In genomic region chr7:142611566-142612250, GRCh38 we compare ENCODE assay signal across 18 cellular contexts.
DNase-seq lines count a peak whose midpoint lies in the region; ATAC-seq and TF ChIP-seq lines count a peak whose summit lies in the region.
"Had no signal": no experiment of that assay in that cellular context is flagged by ENCODE, and none has a peak within 500 bp of the region (broad histone marks: within the 10 kb centered on the region; RNA-seq: fewer than 3 reads in every experiment).

No MANE protein-coding gene starts in this region.

- H2AFZ ChIP-seq in IMR-90 (replicated peaks; ENCODE audit: low read length, poor library complexity) (peak overlapping the region; percentile 24), PC-9 (no peak overlapping the region)

- H4K20me1 ChIP-seq in IMR-90 (ENCODE audit: insufficient read depth, low read length) (no peaks in the 10 kb centered on the region), PC-9 (ENCODE audit: insufficient read depth) (no peaks in the 10 kb centered on the region)

- no peak overlapping the region; the same call in 1 of the 2 replicates for H3K4ac ChIP-seq in IMR-90 (ENCODE audit: low read depth, low read length)

- H3K4me1 Mint-ChIP-seq in activated T-helper 2 cell treated with anti-CD3 and anti-CD28 coated beads, Interferon-gamma antibody, Interleukin-2, Interleukin-4, amounts not matched to agents 10 μg/mL and 5 μg/mL and 100 μg/mL, durations not matched to agents 14 hours and 24 hours and 36 hours (ENCODE audit: low read depth): peaks cover 22% of the 10 kb centered on the region

- H3K27me3 ChIP-seq in IMR-90 (ENCODE audit: control insufficient read depth, insufficient read depth, low read length) (no peaks in the 10 kb centered on the region), PC-9 (ENCODE audit: insufficient read depth, low read depth) (no peaks in the 10 kb centered on the region)
- H3K27me3 ChIP-seq: testis had no signal

- TF ChIP-seq CTCF in IMR-90 (conservative IDR thresholded peaks at IDR 0.05; ENCODE audit: low read depth, low read length): no peak
- TF ChIP-seq CTCF in PC-9 (conservative IDR thresholded peaks at IDR 0.05): no peak

- peak overlapping the region; percentile 55 for H3K27ac Mint-ChIP-seq in activated T-helper 2 cell treated with anti-CD3 and anti-CD28 coated beads, Interferon-gamma antibody, Interleukin-2, Interleukin-4, amounts not matched to agents 10 μg/mL and 5 μg/mL and 100 μg/mL, durations not matched to agents 14 hours and 24 hours and 36 hours

- peaks cover 7% of the 10 kb centered on the region for H3K27me3 Mint-ChIP-seq in activated T-helper 2 cell treated with anti-CD3 and anti-CD28 coated beads, Interferon-gamma antibody, Interleukin-2, Interleukin-4, amounts not matched to agents 10 μg/mL and 5 μg/mL and 100 μg/mL, durations not matched to agents 14 hours and 24 hours and 36 hours (ENCODE audit: low read depth)

- no peak for ATAC-seq in IMR-90 (ENCODE audit: low read depth)
- ATAC-seq: sciatic nerve had no signal

- H2AK5ac ChIP-seq in IMR-90 (ENCODE audit: low read depth, low read length): no peak overlapping the region

- H3K9ac ChIP-seq in IMR-90 (ENCODE audit: low read depth, low read length): no peak overlapping the region

- no peak overlapping the region for H3K18ac ChIP-seq in IMR-90 (ENCODE audit: low read depth, low read length)

- H2BK15ac ChIP-seq in IMR-90 (ENCODE audit: low read depth, low read length): no peak overlapping the region

- intact Hi-C loops in IMR-90 (cut with micrococcal nuclease) (no loop called here), PC-9 (cut with micrococcal nuclease; ENCODE audit: unreplicated experiment) (no loop called here)
- intact Hi-C loops in activated T-helper 2 cell treated with anti-CD3 and anti-CD28 coated beads, Interferon-gamma antibody, Interleukin-2, Interleukin-4, amounts not matched to agents 10 μg/mL and 5 μg/mL and 100 μg/mL, durations not matched to agents 14 hours and 24 hours and 36 hours (cut with micrococcal nuclease): loop anchor here (2.0 kb wide), 1 partner anchor 197 kb away; no protein-coding TSS in a partner anchor

- H3K9me3 ChIP-seq in IMR-90 (ENCODE audit: control insufficient read depth, insufficient read depth, low read length) (no peaks in the 10 kb centered on the region), PC-9 (ENCODE audit: insufficient read depth, low read depth) (no peaks in the 10 kb centered on the region)
- H3K9me3 ChIP-seq: esophagus squamous epithelium, testis had no signal

- H4K5ac ChIP-seq in IMR-90 (ENCODE audit: low read depth, low read length): no peak overlapping the region

- no peak overlapping the region for H3K4me2 ChIP-seq in IMR-90 (ENCODE audit: low read depth, low read length)
- H3K4me2 ChIP-seq in PC-9: no peak overlapping the region

- H3K14ac ChIP-seq in IMR-90 (replicated peaks; ENCODE audit: low read depth, low read length): no peak overlapping the region

- H3K9me1 ChIP-seq in IMR-90 (ENCODE audit: insufficient read depth, low read length): no peaks in the 10 kb centered on the region

- H2BK20ac ChIP-seq in IMR-90 (ENCODE audit: low read depth, low read length): no peak overlapping the region

- DNase-seq in NCI-H2171 treated with DMSO at 0.1 percent for 48 hours (lab: John Stamatoyannopoulos, UW): peak; percentile 8
- no peak for DNase-seq in NCI-H2171 (lab: John Stamatoyannopoulos, UW)
- DNase-seq in IMR-90: no peak
- DNase-seq in activated T-helper 2 cell treated with anti-CD3 and anti-CD28 coated beads, Interferon-gamma antibody, Interleukin-2, Interleukin-4, amounts not matched to agents 10 μg/mL and 5 μg/mL and 100 μg/mL, durations not matched to agents 14 hours and 24 hours and 36 hours (ENCODE audit: low spot score): no peak
- peak; percentile 38 for DNase-seq in kidney glomerular epithelial cell (lab: John Stamatoyannopoulos, UW)
- no peak for DNase-seq in ecto neural progenitor cell (ENCODE audit: low spot score)
- DNase-seq in SHP77 (lab: John Stamatoyannopoulos, UW): no peak
- no peak for DNase-seq in PC-9
- DNase-seq: cortex of kidney; esophagus squamous epithelium; hippocampal formation; NCI-H2029; NCI-H69; stimulated activated CD4-positive, alpha-beta T cell treated with anti-CD3 and anti-CD28 coated beads, Interleukin-2, amount 100 ng/mL, for 24 hours had no signal

- H3K79me2 ChIP-seq in PC-9 (ENCODE audit: low read depth): no peaks in the 10 kb centered on the region

- no peak overlapping the region for H2BK5ac ChIP-seq in IMR-90 (ENCODE audit: low read depth, low read length, poor library complexity, severe bottlenecking)

- H2AK9ac ChIP-seq in IMR-90 (replicated peaks; ENCODE audit: low read depth, low read length, poor library complexity): no peak overlapping the region

- H3K9me3 Mint-ChIP-seq in activated T-helper 2 cell treated with anti-CD3 and anti-CD28 coated beads, Interferon-gamma antibody, Interleukin-2, Interleukin-4, amounts not matched to agents 10 μg/mL and 5 μg/mL and 100 μg/mL, durations not matched to agents 14 hours and 24 hours and 36 hours: no peaks in the 10 kb centered on the region

- TF ChIP-seq RAD21 in IMR-90 (IDR thresholded peaks at IDR 0.05; ENCODE audit: low read length): no peak

- POLR2A ChIA-PET in IMR-90 (lab: Charles Lee; ENCODE audit: unreplicated experiment): no interaction called here
- POLR2A ChIA-PET in PC-9 (lab: Charles Lee; ENCODE audit: unreplicated experiment): no interaction called here

- no peaks in the 10 kb centered on the region for H3K9me2 ChIP-seq in PC-9 (ENCODE audit: insufficient read depth)

- H4K8ac ChIP-seq in IMR-90 (ENCODE audit: low read depth in 2 of 2, low read length in 2 of 2): no peak overlapping the region

- TF ChIP-seq POLR2A in IMR-90 (IDR thresholded peaks at IDR 0.05; ENCODE audit: low read depth, low read length): no peak

- CTCF ChIA-PET in IMR-90 (lab: Yijun Ruan, JAX) (interaction anchor here (1.0 to 1.4 kb wide), 3 partner anchors 21 to 91 kb away, joined by 3 to 5 read pairs (median 3); no protein-coding TSS in a partner anchor), PC-9 (lab: Charles Lee) (no interaction called here)

- no peak overlapping the region for H3K4me3 Mint-ChIP-seq in activated T-helper 2 cell treated with anti-CD3 and anti-CD28 coated beads, Interferon-gamma antibody, Interleukin-2, Interleukin-4, amounts not matched to agents 10 μg/mL and 5 μg/mL and 100 μg/mL, durations not matched to agents 14 hours and 24 hours and 36 hours (ENCODE audit: low read depth)

- H3K79me1 ChIP-seq in IMR-90 (ENCODE audit: low read depth in 1 of 2, low read length in 2 of 2): no peaks in the 10 kb centered on the region

- peaks cover 7% of the 10 kb centered on the region; the same call in 1 of the 2 replicates for H3F3A ChIP-seq in PC-9 (ENCODE audit: insufficient read depth, low read depth)

- H3K56ac ChIP-seq in IMR-90 (ENCODE audit: extremely low read depth, insufficient read depth, low read length): no peak overlapping the region

- BruUV-seq in IMR-90 (replicated peaks; lab: Mats Ljungman, UMichigan) (no TSS peak), PC-9 (replicated peaks; lab: Mats Ljungman, UMichigan) (no TSS peak)

- WGBS in IMR-90 (ENCODE audit: extremely low coverage in 2 of 2, insufficient read length in 1 of 2), 2 experiments: no CpG with 5 or more reads among the region's 8 CpGs

- no peak overlapping the region for H3K23ac ChIP-seq in IMR-90 (ENCODE audit: low read depth, low read length)

- H3K27ac ChIP-seq in IMR-90 (ENCODE audit: insufficient read depth, low read length) (no peak overlapping the region), PC-9 (no peak overlapping the region)
- H3K27ac ChIP-seq: 22Rv1, C4-2B, esophagus squamous epithelium had no signal

- H3K4me1 ChIP-seq in IMR-90 (ENCODE audit: control insufficient read depth, insufficient read depth, low read length) (0 out of 2 replicates have a peak, but pooled peaks cover 3% of the 10 kb centered on the region), PC-9 (replicated peaks; ENCODE audit: insufficient read depth) (peaks cover 13% of the 10 kb centered on the region)
- H3K4me1 ChIP-seq: esophagus squamous epithelium had no signal

- in situ Hi-C loops in IMR-90 (cut with MboI; ENCODE audit: low sequenced_read_pairs): no loop called here

- no peak overlapping the region for H2BK120ac ChIP-seq in IMR-90 (ENCODE audit: low read depth, low read length)

- H3K4me3 ChIP-seq in IMR-90 (ENCODE audit: insufficient read depth, low read depth, low read length): no peak overlapping the region
- no peak overlapping the region for H3K4me3 ChIP-seq in PC-9
- H3K4me3 ChIP-seq: esophagus squamous epithelium, testis had no signal

- H3K36me3 Mint-ChIP-seq in activated T-helper 2 cell treated with anti-CD3 and anti-CD28 coated beads, Interferon-gamma antibody, Interleukin-2, Interleukin-4, amounts not matched to agents 10 μg/mL and 5 μg/mL and 100 μg/mL, durations not matched to agents 14 hours and 24 hours and 36 hours (ENCODE audit: low read depth): no peaks in the 10 kb centered on the region

- H3K36me3 ChIP-seq in IMR-90 (ENCODE audit: control insufficient read depth, insufficient read depth, low read length) (no peaks in the 10 kb centered on the region), PC-9 (ENCODE audit: low read depth) (no peaks in the 10 kb centered on the region)
- H3K36me3 ChIP-seq: esophagus squamous epithelium had no signal

- dilution Hi-C loops in IMR-90 (cut with HindIII; ENCODE audit: low sequenced_read_pairs, unreplicated experiment): no loop called here

- no peak overlapping the region for H4K91ac ChIP-seq in IMR-90 (ENCODE audit: insufficient read depth, low read depth, low read length)

TF ChIP-seq in IMR-90, 13 proteins besides CTCF, POLR2A, EP300 and RAD21 (continues in another document):
- TF ChIP-seq SMC3 (IDR thresholded peaks at IDR 0.05; ENCODE audit: low read depth, low read length): no peak
- TF ChIP-seq CHD1 (IDR thresholded peaks at IDR 0.05; ENCODE audit: low read depth, low read length): no peak
- no peak for TF ChIP-seq RFX5 (IDR thresholded peaks at IDR 0.05; ENCODE audit: low read depth, low read length)
- no peak for TF ChIP-seq MAZ (IDR thresholded peaks at IDR 0.05; ENCODE audit: borderline replicate concordance, low read depth, low read length)
- TF ChIP-seq MXI1 (IDR thresholded peaks at IDR 0.05; ENCODE audit: borderline replicate concordance, low read depth, low read length): no peak
- TF ChIP-seq FOS (IDR thresholded peaks at IDR 0.05; ENCODE audit: low read depth, low read length): no peak
- no peak for TF ChIP-seq CEBPB (IDR thresholded peaks at IDR 0.05; ENCODE audit: low read depth, low read length)
- no peak for TF ChIP-seq BHLHE40 (IDR thresholded peaks at IDR 0.05; ENCODE audit: low read depth, low read length)
- no peak for TF ChIP-seq RCOR1 (IDR thresholded peaks at IDR 0.05; ENCODE audit: insufficient replicate concordance, low read length)

Comparison
In these comparisons a context has a peak if more than half of its experiments do, and no peak if none do; other contexts are left out.
1. DNase-seq: peak in NCI-H2171 treated with DMSO at 0.1 percent for 48 hours (single experiment) and kidney glomerular epithelial cell (single experiment); none in NCI-H2171 (single experiment), IMR-90 (single experiment), activated T-helper 2 cell treated with anti-CD3 and anti-CD28 coated beads, Interferon-gamma antibody, Interleukin-2, Interleukin-4, amounts not matched to agents 10 μg/mL and 5 μg/mL and 100 μg/mL, durations not matched to agents 14 hours and 24 hours and 36 hours (single experiment), ecto neural progenitor cell (single experiment), SHP77 (0 of 2) and PC-9 (0 of 2).